Comparison of ENCODE assay signal across 19 cellular contexts in the genomic region with DNA sequence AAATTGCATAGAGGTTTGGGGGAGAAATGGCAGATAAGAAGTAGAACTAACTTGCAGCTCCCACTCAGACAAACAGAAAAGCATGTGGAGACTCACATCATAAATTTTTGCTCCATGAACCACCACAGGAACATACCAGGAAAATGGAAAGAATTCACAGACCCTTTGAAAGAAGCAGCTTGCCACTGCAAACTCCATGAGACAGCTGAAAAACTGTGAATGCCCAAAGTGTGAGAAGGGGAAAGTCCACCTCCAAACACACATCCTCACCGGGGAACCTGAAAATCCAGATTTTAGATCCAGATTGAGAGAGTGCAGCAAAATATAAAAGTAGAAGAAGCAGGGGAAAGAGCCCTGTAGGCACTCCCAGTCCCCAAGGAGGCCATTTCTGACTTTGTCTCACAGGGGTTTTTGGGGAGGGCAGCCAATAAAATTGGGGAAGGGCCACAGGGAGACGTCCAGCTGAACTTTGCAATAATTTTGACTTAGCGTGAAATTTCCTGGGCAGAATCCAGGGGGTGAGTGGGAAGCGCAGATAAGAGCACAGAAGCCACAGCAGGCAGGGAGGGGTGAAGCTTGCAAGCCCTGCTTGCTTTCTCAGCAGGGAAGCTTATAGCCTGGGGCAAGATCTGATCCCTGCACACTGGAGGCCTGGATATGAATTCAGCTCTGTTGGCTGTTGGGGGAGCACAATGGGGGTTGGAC.
DNase-seq lines count a peak whose midpoint lies in the region; ATAC-seq, FAIRE-seq and TF ChIP-seq lines count a peak whose summit lies in the region.
"Had no signal": no experiment of that assay in that cellular context is flagged by ENCODE, and none has a peak within 500 bp of the region (broad histone marks: within the 10 kb centered on the region; RNA-seq: fewer than 3 reads in every experiment).

No MANE protein-coding gene starts in this region.

- no peak overlapping the region for H4K8ac ChIP-seq in trophoblast cell (ENCODE audit: low read depth, low read length)

- H3K9ac ChIP-seq in trophoblast cell (ENCODE audit: low read length) (no peak overlapping the region), HepG2 (ENCODE audit: insufficient read depth, low read depth, low read length) (no peak overlapping the region)

- no peak overlapping the region for H2AK5ac ChIP-seq in trophoblast cell (ENCODE audit: low read length)

- H3K4me3 ChIP-seq in epithelial cell of esophagus (ENCODE audit: low read length) (no peak overlapping the region), trophoblast cell (ENCODE audit: low read depth, low read length) (no peak overlapping the region), HepG2 (replicated peaks in 1 of 3; ENCODE audit: insufficient read depth in 1 of 3, low read depth in 2 of 3, low read length in 3 of 3) (no peak overlapping the region)
- H3K4me3 ChIP-seq: right lobe of liver, thyroid gland had no signal

- H2BK5ac ChIP-seq in trophoblast cell (ENCODE audit: low read depth, low read length, poor library complexity), result peak overlapping the region; percentile 32

- TF ChIP-seq RAD21 in HepG2 (CRISPR knock-in tag; IDR thresholded peaks at IDR 0.05), result no peak

- peak overlapping the region; percentile 12 for H3K14ac ChIP-seq in trophoblast cell (ENCODE audit: low read length)

- no peak overlapping the region for H3K18ac ChIP-seq in trophoblast cell (ENCODE audit: low read length)

- no peak overlapping the region for H3K23ac ChIP-seq in trophoblast cell (ENCODE audit: low read length)

- no peak overlapping the region for H2AFZ ChIP-seq in trophoblast cell (ENCODE audit: insufficient read depth, low read length, poor library complexity)
- H2AFZ ChIP-seq in HepG2 (ENCODE audit: low read length), result no peak overlapping the region

- H3K27ac ChIP-seq in trophoblast cell (ENCODE audit: low read depth, low read length), result peak overlapping the region; percentile 92
- no peak overlapping the region for H3K27ac ChIP-seq in HepG2 (ENCODE audit: extremely low read length, insufficient read depth, low read length)
- H3K27ac ChIP-seq: right lobe of liver, thyroid gland had no signal

- POLR2A ChIA-PET in HepG2 (lab: Yijun Ruan, JAX), result no interaction called here

- peak overlapping the region; percentile 59 for H3K4me2 ChIP-seq in trophoblast cell (ENCODE audit: low read length)
- no peak overlapping the region for H3K4me2 ChIP-seq in HepG2 (ENCODE audit: low read depth, low read length)

- DNase-seq in H4 (ENCODE audit: low spot score), result peak; percentile 3
- peak; percentile 54 for DNase-seq in OCI-M1 (lab: John Stamatoyannopoulos, UW)
- peak; percentile 36 for DNase-seq in epithelial cell of esophagus (ENCODE audit: low read depth)
- peak; percentile 72 to 94 for DNase-seq in trophoblast cell
- no peak for DNase-seq in DMS79 (lab: John Stamatoyannopoulos, UW)
- DNase-seq in HepG2 (ENCODE audit: low spot score), result no peak
- DNase-seq: cerebellar nuclear complex; DMS 273 treated with DMSO at 0.1 percent for 48 hours; NCI-H1930; NCI-H774; right lobe of liver; stimulated activated CD4-positive, alpha-beta T cell treated with anti-CD3 and anti-CD28 coated beads, Interleukin-4, amount 100 ng/mL, for 4 hours; T-cell; thyroid gland had no signal

- H2BK12ac ChIP-seq in trophoblast cell (ENCODE audit: low read length), result peak overlapping the region; percentile 99

- peaks cover 14 to 16% of the 10 kb centered on the region in 2 experiments for H3K4me1 ChIP-seq in trophoblast cell (ENCODE audit: control insufficient read depth in 1 of 2, insufficient read depth in 2 of 2, low read length in 2 of 2)
- no peaks in the 10 kb centered on the region for H3K4me1 ChIP-seq in HepG2 (ENCODE audit: insufficient read depth, low read length)
- H3K4me1 ChIP-seq: right lobe of liver, thyroid gland had no signal

- no CpG with 5 or more reads among the region's 4 CpGs for WGBS in trophoblast cell (ENCODE audit: extremely low coverage, insufficient coverage, insufficient read length)
- 12% methylated on average over 4 of the region's 4 CpGs for WGBS in HepG2 (ENCODE audit: low lambda C conversion rate)

- intact Hi-C loops in HepG2 (cut with micrococcal nuclease; ENCODE audit: unreplicated experiment), result no loop called here

- H3K9me3 ChIP-seq in trophoblast cell (ENCODE audit: insufficient read depth, low read depth, low read length), result no peaks in the 10 kb centered on the region
- H3K9me3 ChIP-seq in HepG2 (ENCODE audit: low read length), result no peaks in the 10 kb centered on the region; the same call in 1 of the 2 replicates
- H3K9me3 ChIP-seq: right lobe of liver, thyroid gland had no signal

- TF ChIP-seq CTCF in epithelial cell of esophagus (IDR thresholded peaks at IDR 0.05; ENCODE audit: insufficient read depth, low read depth, low read length, missing control alignments) (no peak), HepG2 (CRISPR knock-in tag; IDR thresholded peaks at IDR 0.05) (no peak)

- no peaks in the 10 kb centered on the region for H3K27me3 ChIP-seq in trophoblast cell (ENCODE audit: insufficient read depth, low read length)
- no peaks in the 10 kb centered on the region for H3K27me3 ChIP-seq in HepG2 (ENCODE audit: control insufficient read depth in 1 of 2, insufficient read depth in 2 of 2, low read length in 2 of 2)
- H3K27me3 ChIP-seq: right lobe of liver, thyroid gland had no signal

- H4K12ac ChIP-seq in trophoblast cell (ENCODE audit: low read depth, low read length), result no peak overlapping the region

- H3K4ac ChIP-seq in trophoblast cell (ENCODE audit: low read depth, low read length), result no peak overlapping the region

- peak overlapping the region; percentile 77 for H4K91ac ChIP-seq in trophoblast cell (ENCODE audit: low read depth, low read length)

- no peaks in the 10 kb centered on the region for H3K36me3 ChIP-seq in trophoblast cell (ENCODE audit: control insufficient read depth in 1 of 2, insufficient read depth in 2 of 2, low read length in 2 of 2)
- no peaks in the 10 kb centered on the region for H3K36me3 ChIP-seq in HepG2 (replicated peaks in 1 of 2; ENCODE audit: control insufficient read depth in 1 of 2, insufficient read depth in 2 of 2, low read length in 2 of 2)
- H3K36me3 ChIP-seq: right lobe of liver, thyroid gland had no signal

- no peak for TF ChIP-seq EP300 in HepG2 (IDR thresholded peaks at IDR 0.05; ENCODE audit: low read depth in 2 of 2, low read length in 2 of 2)
- TF ChIP-seq EP300 in HepG2 (CRISPR knock-in tag; IDR thresholded peaks at IDR 0.05; ENCODE audit: borderline replicate concordance), result no peak

- CTCF ChIA-PET in HepG2 (lab: Yijun Ruan, JAX; ENCODE audit: low intra/inter-chr PET ratio, low total read pairs), result no interaction called here

- peaks cover 11% of the 10 kb centered on the region for H3K79me1 ChIP-seq in trophoblast cell (ENCODE audit: low read length)

- H3K79me2 ChIP-seq in trophoblast cell (ENCODE audit: control insufficient read depth, insufficient read depth, low read length, poor library complexity) (no peaks in the 10 kb centered on the region), HepG2 (ENCODE audit: insufficient read depth, low read length) (no peaks in the 10 kb centered on the region)

- H2BK120ac ChIP-seq in trophoblast cell (ENCODE audit: insufficient read depth, low read length, poor library complexity), result no peak overlapping the region

- FAIRE-seq in HepG2 (lab: Jason Lieb, UNC), result no peak
- FAIRE-seq: frontal cortex, GM18507, GM19239, RCC 7860 had no signal

- no peak for TF ChIP-seq POLR2A in HepG2 (IDR thresholded peaks at IDR 0.05; ENCODE audit: insufficient read depth in 1 of 2, low read depth in 2 of 2, low read length in 2 of 2)

- H4K20me1 ChIP-seq in HepG2 (ENCODE audit: insufficient read depth, low read length), result no peaks in the 10 kb centered on the region

- in situ Hi-C loops in HepG2 (cut with HindIII; ENCODE audit: extremely low pct_ligation_motif_present, low pct_unique_long_range_greater_than_20kb), result no loop called here

- no peak for ATAC-seq in GM18907 (IDR thresholded peaks at IDR 0.05; ENCODE audit: unreplicated experiment)
- ATAC-seq in HepG2, result no peak
- ATAC-seq: right lobe of liver, T-cell had no signal

- no TSS peak for BruUV-seq in HepG2 (replicated peaks; lab: Mats Ljungman, UMichigan)

TF ChIP-seq in HepG2, 621 proteins besides CTCF, POLR2A, EP300 and RAD21 (continues in another document):
- TF ChIP-seq SAP130 (CRISPR knock-in tag; IDR thresholded peaks at IDR 0.05; ENCODE audit: low read depth) (no peak), GFI1 (CRISPR knock-in tag; IDR thresholded peaks at IDR 0.05; ENCODE audit: borderline replicate concordance) (no peak), ARHGAP35 (CRISPR knock-in tag; IDR thresholded peaks at IDR 0.05; ENCODE audit: borderline replicate concordance) (no peak), PHF20 (CRISPR knock-in tag; IDR thresholded peaks at IDR 0.05) (no peak), MTF2 (CRISPR knock-in tag; IDR thresholded peaks at IDR 0.05; ENCODE audit: borderline replicate concordance) (no peak), ZNF501 (CRISPR knock-in tag; IDR thresholded peaks at IDR 0.05) (no peak), FOXJ3 (CRISPR knock-in tag; IDR thresholded peaks at IDR 0.05; ENCODE audit: borderline replicate concordance) (no peak), JARID2 (CRISPR knock-in tag; IDR thresholded peaks at IDR 0.05; ENCODE audit: insufficient replicate concordance) (no peak), PPARG (CRISPR knock-in tag; conservative IDR thresholded peaks at IDR 0.05) (no peak), KLF13 (CRISPR knock-in tag; IDR thresholded peaks at IDR 0.05) (no peak), ZBTB1 (CRISPR knock-in tag; IDR thresholded peaks at IDR 0.05; ENCODE audit: borderline replicate concordance) (no peak), RFX1 (IDR thresholded peaks at IDR 0.05) (no peak)
- TF ChIP-seq, protein P1, sequence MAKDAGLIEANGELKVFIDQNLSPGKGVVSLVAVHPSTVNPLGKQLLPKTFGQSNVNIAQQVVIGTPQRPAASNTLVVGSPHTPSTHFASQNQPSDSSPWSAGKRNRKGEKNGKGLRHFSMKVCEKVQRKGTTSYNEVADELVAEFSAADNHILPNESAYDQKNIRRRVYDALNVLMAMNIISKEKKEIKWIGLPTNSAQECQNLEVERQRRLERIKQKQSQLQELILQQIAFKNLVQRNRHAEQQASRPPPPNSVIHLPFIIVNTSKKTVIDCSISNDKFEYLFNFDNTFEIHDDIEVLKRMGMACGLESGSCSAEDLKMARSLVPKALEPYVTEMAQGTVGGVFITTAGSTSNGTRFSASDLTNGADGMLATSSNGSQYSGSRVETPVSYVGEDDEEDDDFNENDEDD (CRISPR knock-in tag; IDR thresholded peaks at IDR 0.05; ENCODE audit: borderline replicate concordance), result no peak

Comparison
In these comparisons a context has a peak if more than half of its experiments do, and no peak if none do; other contexts are left out.
1. DNase-seq: peak in H4 (single experiment), OCI-M1 (single experiment), epithelial cell of esophagus (single experiment) and trophoblast cell (2 of 2); none in DMS79 (single experiment) and HepG2 (single experiment).